Comparison of ENCODE assay signal across 18 cellular contexts in the genomic region with DNA sequence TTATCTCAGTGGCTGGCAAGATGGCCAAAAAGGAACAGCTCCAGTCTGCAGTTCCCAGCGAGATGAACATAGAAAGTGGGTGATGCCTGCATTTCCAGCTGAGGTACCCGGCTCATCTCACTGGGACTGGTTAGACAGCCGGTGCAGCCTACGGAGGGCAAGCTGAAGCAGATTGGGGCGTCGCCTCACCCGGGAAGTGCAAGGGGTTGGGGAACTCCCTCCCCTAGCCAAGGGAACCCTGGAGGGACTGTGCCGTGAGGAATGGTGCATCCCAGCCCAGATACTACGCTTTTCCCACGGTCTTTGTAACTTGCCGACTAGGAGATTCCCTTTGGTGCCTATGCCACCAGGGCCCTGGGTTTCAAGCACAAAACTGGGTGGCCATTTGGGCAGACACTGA.
"Had no signal": no experiment of that assay in that cellular context is flagged by ENCODE, and none has a peak within 500 bp of the region (broad histone marks: within the 10 kb centered on the region; RNA-seq: fewer than 3 reads in every experiment).

No MANE protein-coding gene starts in this region.

- H3K27me3 ChIP-seq: dorsolateral prefrontal cortex, hepatocyte, right atrium auricular region, sigmoid colon, tibial artery, upper lobe of left lung, uterus had no signal

- H3K27ac ChIP-seq: dorsolateral prefrontal cortex, epithelial cell of prostate, hepatocyte, right atrium auricular region, sigmoid colon, tibial artery, upper lobe of left lung, uterus had no signal

- H3K79me2 ChIP-seq: hepatocyte had no signal

- H3K36me3 ChIP-seq: right atrium auricular region, sigmoid colon, tibial artery, upper lobe of left lung, uterus had no signal

- H2AFZ ChIP-seq: hepatocyte had no signal

- H3K4me2 ChIP-seq: hepatocyte had no signal

- H3K4me1 ChIP-seq: right atrium auricular region, sigmoid colon, upper lobe of left lung, uterus had no signal

- H3K4me3 ChIP-seq: dorsolateral prefrontal cortex, hepatocyte, lung, right atrium auricular region, sigmoid colon, tibial artery, upper lobe of left lung, uterus had no signal

- H3K9me3 ChIP-seq: right atrium auricular region, sigmoid colon, tibial artery, upper lobe of left lung, uterus had no signal

- DNase-seq: cortex of kidney; dorsolateral prefrontal cortex; effector CD8-positive, alpha-beta T cell; foreskin melanocyte; head of caudate nucleus; left colon; left ventricle myocardium superior; naive B cell; sigmoid colon; stimulated activated CD4-positive, alpha-beta T cell treated with anti-CD3 and anti-CD28 coated beads, Interleukin-2, amount 100 ng/mL, for 48 hours; stimulated activated naive CD8-positive, alpha-beta T cell treated with anti-CD3 and anti-CD28 coated beads, Interleukin-15, Interleukin-2, amounts not matched to agents 100 U/mL and 50 U/mL, for 24 hours; tibial artery; upper lobe of left lung; uterus had no signal
